12 cellular contexts compared by ENCODE assay signal in the genomic region with DNA sequence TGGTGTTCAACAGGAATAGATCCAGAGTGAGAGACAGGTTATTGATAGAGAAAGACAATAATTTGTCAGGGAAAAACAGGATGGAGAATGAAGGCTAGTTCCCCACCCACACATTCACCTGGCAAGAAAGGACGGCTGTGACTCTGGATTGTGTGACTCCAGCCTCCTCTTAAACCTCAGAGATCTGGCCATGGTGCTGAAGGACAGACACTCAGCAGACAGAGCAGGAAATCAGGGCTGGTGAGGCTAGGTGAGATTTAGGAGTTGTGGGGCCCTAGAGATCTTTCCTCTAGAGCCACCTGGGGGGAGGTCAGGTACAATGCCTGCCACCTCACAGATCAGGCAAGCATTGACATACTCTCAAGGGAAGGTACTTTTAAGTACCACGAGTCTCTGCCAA. TPM values are rescaled to one million over a fixed set of nuclear protein-coding genes. Genes with fewer than 3 reads are reported as not detected.
DNase-seq lines count a peak whose midpoint lies in the region; ATAC-seq and TF ChIP-seq lines count a peak whose summit lies in the region.
"Had no signal": no experiment of that assay in that cellular context is flagged by ENCODE, and none has a peak within 500 bp of the region (broad histone marks: within the 10 kb centered on the region; RNA-seq: fewer than 3 reads in every experiment).

No MANE protein-coding gene starts in this region.

- POLR2A ChIA-PET in HEK293 (lab: Yijun Ruan, JAX), result no interaction called here

- no peak overlapping the region for H3K4me3 ChIP-seq in HEK293 (ENCODE audit: low read depth, low read length)
- H3K4me3 ChIP-seq in liver (ENCODE audit: low read depth in 1 of 3, low read length in 3 of 3), result no peak overlapping the region
- H3K4me3 ChIP-seq: skin epidermis had no signal

- H3K27ac ChIP-seq in HEK293 (ENCODE audit: extremely low read depth, low read depth, low read length) (no peak overlapping the region), liver (ENCODE audit: low read depth in 1 of 2, low read length in 2 of 2) (no peak overlapping the region)
- H3K27ac ChIP-seq: skin epidermis had no signal

- no peaks in the 10 kb centered on the region for H3K36me3 ChIP-seq in HEK293 (ENCODE audit: control insufficient read depth in 2 of 2, insufficient read depth in 1 of 2, low read length in 2 of 2)
- no peaks in the 10 kb centered on the region for H3K36me3 ChIP-seq in liver (ENCODE audit: control insufficient read depth in 4 of 4, insufficient read depth in 3 of 4, low read depth in 1 of 4, low read length in 3 of 4)

- no peaks in the 10 kb centered on the region for H3K4me1 ChIP-seq in HEK293 (ENCODE audit: control insufficient read depth, insufficient read depth, low read length)
- H3K4me1 ChIP-seq in liver (ENCODE audit: control insufficient read depth in 4 of 4, insufficient read depth in 4 of 4, low read length in 3 of 4), result no peaks in the 10 kb centered on the region

- H3K9me3 ChIP-seq in HEK293 (ENCODE audit: control insufficient read depth, insufficient read depth, low read depth, low read length) (no peaks in the 10 kb centered on the region), liver (ENCODE audit: control insufficient read depth in 4 of 4, low read length in 3 of 4) (peaks cover 0 to 5% (median 3%) of the 10 kb centered on the region in 4 donors)

- no peak for ATAC-seq in GM19452 (IDR thresholded peaks at IDR 0.05; ENCODE audit: unreplicated experiment)

- TF ChIP-seq CTCF in HEK293 (tag by site-specific recombination; IDR thresholded peaks at IDR 0.05) (no peak), liver (IDR thresholded peaks at IDR 0.05; ENCODE audit: low read depth, low read length, missing input control) (no peak), GM10266 (IDR thresholded peaks at IDR 0.05; ENCODE audit: control insufficient read depth, insufficient read depth, low read depth, missing control alignments) (no peak)

- H3K9ac ChIP-seq in liver (ENCODE audit: low read depth in 1 of 2, low read length in 2 of 2), result no peak overlapping the region

- 29% methylated on average over 2 of the region's 2 CpGs for WGBS in liver

- H3K27me3 ChIP-seq in liver (ENCODE audit: control insufficient read depth in 4 of 4, insufficient read depth in 4 of 4, low read length in 3 of 4), result no peaks in the 10 kb centered on the region

- DNase-seq in RPMI8226 (peak; percentile 18), GM10266 (ENCODE audit: extremely low spot score) (no peak)
- DNase-seq: head of caudate nucleus; NCI-H1930; NK-92 treated with Interleukin-12 subunit alpha and Interleukin-12 subunit beta, amount 100 ng/mL, for 24 hours had no signal

- no peak for TF ChIP-seq RAD21 in liver (IDR thresholded peaks at IDR 0.05)

- CTCF ChIA-PET in HEK293 (lab: Yijun Ruan, JAX), result no interaction called here

TF ChIP-seq in HEK293, 187 proteins besides CTCF, POLR2A, EP300 and RAD21:
- TF ChIP-seq ZNF544 (tag by site-specific recombination; IDR thresholded peaks at IDR 0.05) (no peak), GLIS2 (tag by site-specific recombination; IDR thresholded peaks at IDR 0.05) (no peak)
- TF ChIP-seq, protein P1, sequence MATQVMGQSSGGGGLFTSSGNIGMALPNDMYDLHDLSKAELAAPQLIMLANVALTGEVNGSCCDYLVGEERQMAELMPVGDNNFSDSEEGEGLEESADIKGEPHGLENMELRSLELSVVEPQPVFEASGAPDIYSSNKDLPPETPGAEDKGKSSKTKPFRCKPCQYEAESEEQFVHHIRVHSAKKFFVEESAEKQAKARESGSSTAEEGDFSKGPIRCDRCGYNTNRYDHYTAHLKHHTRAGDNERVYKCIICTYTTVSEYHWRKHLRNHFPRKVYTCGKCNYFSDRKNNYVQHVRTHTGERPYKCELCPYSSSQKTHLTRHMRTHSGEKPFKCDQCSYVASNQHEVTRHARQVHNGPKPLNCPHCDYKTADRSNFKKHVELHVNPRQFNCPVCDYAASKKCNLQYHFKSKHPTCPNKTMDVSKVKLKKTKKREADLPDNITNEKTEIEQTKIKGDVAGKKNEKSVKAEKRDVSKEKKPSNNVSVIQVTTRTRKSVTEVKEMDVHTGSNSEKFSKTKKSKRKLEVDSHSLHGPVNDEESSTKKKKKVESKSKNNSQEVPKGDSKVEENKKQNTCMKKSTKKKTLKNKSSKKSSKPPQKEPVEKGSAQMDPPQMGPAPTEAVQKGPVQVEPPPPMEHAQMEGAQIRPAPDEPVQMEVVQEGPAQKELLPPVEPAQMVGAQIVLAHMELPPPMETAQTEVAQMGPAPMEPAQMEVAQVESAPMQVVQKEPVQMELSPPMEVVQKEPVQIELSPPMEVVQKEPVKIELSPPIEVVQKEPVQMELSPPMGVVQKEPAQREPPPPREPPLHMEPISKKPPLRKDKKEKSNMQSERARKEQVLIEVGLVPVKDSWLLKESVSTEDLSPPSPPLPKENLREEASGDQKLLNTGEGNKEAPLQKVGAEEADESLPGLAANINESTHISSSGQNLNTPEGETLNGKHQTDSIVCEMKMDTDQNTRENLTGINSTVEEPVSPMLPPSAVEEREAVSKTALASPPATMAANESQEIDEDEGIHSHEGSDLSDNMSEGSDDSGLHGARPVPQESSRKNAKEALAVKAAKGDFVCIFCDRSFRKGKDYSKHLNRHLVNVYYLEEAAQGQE (tag by site-specific recombination; IDR thresholded peaks at IDR 0.05), result peak; percentile 86
TF ChIP-seq in HEK293: peak in this region for 1.

TF ChIP-seq in liver, 16 proteins besides CTCF, POLR2A, EP300 and RAD21:
- TF ChIP-seq FOXA1 (IDR thresholded peaks at IDR 0.05), result no peak
- TF ChIP-seq, protein P1 (IDR thresholded peaks at IDR 0.05), result peak; percentile 39

RNA-seq across cellular contexts. Expression of gene OR1B1, which starts 15.2 kb away (rescaled TPM):
- total RNA-seq in liver, result not detected
- polyA plus RNA-seq in liver, result not detected
- total RNA-seq: H1, lower leg skin had no signal
- polyA plus RNA-seq: H1, thymus had no signal

RNA-seq across cellular contexts. Expression of gene OR1L1, which starts 19.3 kb away (rescaled TPM):
- total RNA-seq in liver, result not detected
- not detected for polyA plus RNA-seq in liver
- total RNA-seq: H1, lower leg skin had no signal
- polyA plus RNA-seq: H1, thymus had no signal

RNA-seq across cellular contexts. Expression of gene OR1Q1, which starts 27.7 kb away (rescaled TPM):
- total RNA-seq in liver, result not detected
- not detected for polyA plus RNA-seq in liver
- total RNA-seq: H1, lower leg skin had no signal
- polyA plus RNA-seq: H1 had no signal

RNA-seq across cellular contexts. Expression of gene OR1L3, which starts 32.7 kb away (rescaled TPM):
- not detected for total RNA-seq in liver
- polyA plus RNA-seq in liver, result not detected
- total RNA-seq: H1, lower leg skin had no signal
- polyA plus RNA-seq: H1, thymus had no signal

RNA-seq across cellular contexts. Expression of gene OR1L8, which starts 59.0 kb away (rescaled TPM):
- under 1 TPM in 1 of 2 donors, not detected in 1; 0.08 TPM for total RNA-seq in liver
- polyA plus RNA-seq in liver, result not detected
- total RNA-seq: H1, lower leg skin had no signal
- polyA plus RNA-seq: H1, thymus had no signal
